In genomic region chr12:108457734-108458361, GRCh38 we compare ENCODE assay signal across 1 cellular context.
TF ChIP-seq lines count a peak whose summit lies in the region.

No MANE protein-coding gene starts in this region.

TF ChIP-seq in GM23338, 12 proteins besides CTCF, POLR2A, EP300 and RAD21 (continued from another document):
- TF ChIP-seq REST (IDR thresholded peaks at IDR 0.05; ENCODE audit: unreplicated experiment): no peak
- no peak for TF ChIP-seq ZNF331 (CRISPR knock-in tag; IDR thresholded peaks at IDR 0.05; ENCODE audit: low read depth)
- no peak for TF ChIP-seq JUNB (IDR thresholded peaks at IDR 0.05; ENCODE audit: unreplicated experiment)
- no peak for TF ChIP-seq POLR2AphosphoS5 (IDR thresholded peaks at IDR 0.05; ENCODE audit: low read depth)
- TF ChIP-seq STAT1 (IDR thresholded peaks at IDR 0.05; ENCODE audit: unreplicated experiment): no peak
- TF ChIP-seq EZH2 (IDR thresholded peaks at IDR 0.05; ENCODE audit: low read depth, unreplicated experiment): no peak
- no peak for TF ChIP-seq ZNF462 (CRISPR knock-in tag; IDR thresholded peaks at IDR 0.05)
